34 cellular contexts compared by ENCODE assay signal in the genomic region with DNA sequence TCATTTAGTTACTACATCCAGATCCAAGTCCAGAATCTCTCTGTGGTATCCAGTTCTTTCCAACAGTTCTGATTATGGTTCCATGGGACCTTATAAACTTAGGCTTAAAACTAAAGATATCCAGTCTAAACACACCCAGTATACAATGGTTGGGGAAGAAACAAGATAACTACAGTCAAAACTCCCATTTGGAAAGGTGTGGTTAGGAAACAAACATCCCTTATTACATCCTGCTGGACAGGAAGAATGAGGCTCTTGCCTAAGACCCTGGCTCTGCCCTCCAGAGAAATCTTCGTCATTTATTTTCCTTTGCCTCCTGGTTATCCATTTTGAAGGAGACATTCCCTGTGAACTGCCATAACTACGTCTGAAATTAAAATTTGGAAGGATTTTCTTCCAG.
"Had no signal": no experiment of that assay in that cellular context is flagged by ENCODE, and none has a peak within 500 bp of the region (broad histone marks: within the 10 kb centered on the region; RNA-seq: fewer than 3 reads in every experiment).

No MANE protein-coding gene starts in this region.

- H3K27me3 ChIP-seq: adrenal gland, ascending aorta, body of pancreas, brain microvascular endothelial cell, breast epithelium, cardiac muscle cell had no signal

- H3K27ac ChIP-seq: adrenal gland, ascending aorta, body of pancreas, brain microvascular endothelial cell, breast epithelium, cardiac muscle cell had no signal

- H3K4me1 ChIP-seq: adrenal gland, ascending aorta, body of pancreas, breast epithelium had no signal

- FAIRE-seq: astrocyte had no signal

- DNase-seq: activated effector memory CD4-positive, alpha-beta T cell treated with anti-CD3 and anti-CD28 coated beads, Interleukin-2, amount 50 U/mL, for 16 hours; activated effector memory CD4-positive, alpha-beta T cell treated with Interleukin-2 at 50 U/mL for 16 hours; activated gamma-delta T cell; activated gamma-delta T cell treated with Interleukin-2 at 50 U/mL for 16 hours; activated naive CD4-positive, alpha-beta T cell; activated naive CD4-positive, alpha-beta T cell treated with anti-CD3 and anti-CD28 coated beads for 36 hours; activated naive CD4-positive, alpha-beta T cell treated with anti-CD3 and anti-CD28 coated beads, Interleukin-2, amount 10 ng/mL, durations not matched to agents 7 days and 5 days; activated naive CD4-positive, alpha-beta T cell treated with anti-CD3 and anti-CD28 coated beads, Interleukin-2, amount 50 U/mL, for 16 hours; activated naive CD4-positive, alpha-beta T cell treated with Interleukin-2 at 50 U/mL for 16 hours; activated naive CD8-positive, alpha-beta T cell treated with anti-CD3 and anti-CD28 coated beads for 36 hours; activated naive CD8-positive, alpha-beta T cell treated with anti-CD3 and anti-CD28 coated beads, Interleukin-2, amount 10 ng/mL, durations not matched to agents 7 days and 5 days; activated naive CD8-positive, alpha-beta T cell treated with anti-CD3 and anti-CD28 coated beads, Interleukin-2, amount 50 U/mL, for 24 hours; activated T-cell treated with anti-CD3 and anti-CD28 coated beads for 4 hours; activated T-cell treated with anti-CD3 and anti-CD28 coated beads, Interleukin-2, amount 50 U/mL, for 1 hour; activated T-cell treated with anti-CD3 and anti-CD28 coated beads, Interleukin-2, amount 50 U/mL, for 24 hours; activated T-cell treated with anti-CD3 and anti-CD28 coated beads, Interleukin-2, amount 50 U/mL, for 4 hours; activated T-cell treated with anti-CD3 and anti-CD28 coated beads, Interleukin-2, amount 50 U/mL, for 48 hours; activated T-cell treated with anti-CD3 and anti-CD28 coated beads, Interleukin-2, amount 50 U/mL, for 72 hours; adrenal gland; amniotic stem cell; amygdala; anterior cingulate cortex; aorta; body of pancreas; brain microvascular endothelial cell; caudate nucleus; central memory CD4-positive, alpha-beta T cell; cerebellar nuclear complex had no signal

- H3K4me3 ChIP-seq: adrenal gland, ascending aorta, body of pancreas, breast epithelium, cardiac muscle cell had no signal

- ATAC-seq: activated naive CD4-positive, alpha-beta T cell treated with anti-CD3 and anti-CD28 coated beads, Interleukin-2, amount 50 U/mL, for 72 hours; activated naive CD8-positive, alpha-beta T cell treated with anti-CD3 and anti-CD28 coated beads, Interleukin-2, amount 50 U/mL, for 24 hours; activated T-cell treated with anti-CD3 and anti-CD28 coated beads, Interleukin-2, amount 50 U/mL, for 4 hours; activated T-cell treated with anti-CD3 and anti-CD28 coated beads, Interleukin-2, amount 50 U/mL, for 72 hours; activated T-helper 17 cell treated with anti-CD3 and anti-CD28 coated beads, Interleukin-2, amount 50 U/mL, for 72 hours; body of pancreas had no signal

- H3K36me3 ChIP-seq: adrenal gland, ascending aorta, brain microvascular endothelial cell, breast epithelium, cardiac muscle cell had no signal

- H3K9me3 ChIP-seq: adrenal gland, ascending aorta, body of pancreas, breast epithelium had no signal
